1 cellular context compared by ENCODE assay signal in the genomic region with DNA sequence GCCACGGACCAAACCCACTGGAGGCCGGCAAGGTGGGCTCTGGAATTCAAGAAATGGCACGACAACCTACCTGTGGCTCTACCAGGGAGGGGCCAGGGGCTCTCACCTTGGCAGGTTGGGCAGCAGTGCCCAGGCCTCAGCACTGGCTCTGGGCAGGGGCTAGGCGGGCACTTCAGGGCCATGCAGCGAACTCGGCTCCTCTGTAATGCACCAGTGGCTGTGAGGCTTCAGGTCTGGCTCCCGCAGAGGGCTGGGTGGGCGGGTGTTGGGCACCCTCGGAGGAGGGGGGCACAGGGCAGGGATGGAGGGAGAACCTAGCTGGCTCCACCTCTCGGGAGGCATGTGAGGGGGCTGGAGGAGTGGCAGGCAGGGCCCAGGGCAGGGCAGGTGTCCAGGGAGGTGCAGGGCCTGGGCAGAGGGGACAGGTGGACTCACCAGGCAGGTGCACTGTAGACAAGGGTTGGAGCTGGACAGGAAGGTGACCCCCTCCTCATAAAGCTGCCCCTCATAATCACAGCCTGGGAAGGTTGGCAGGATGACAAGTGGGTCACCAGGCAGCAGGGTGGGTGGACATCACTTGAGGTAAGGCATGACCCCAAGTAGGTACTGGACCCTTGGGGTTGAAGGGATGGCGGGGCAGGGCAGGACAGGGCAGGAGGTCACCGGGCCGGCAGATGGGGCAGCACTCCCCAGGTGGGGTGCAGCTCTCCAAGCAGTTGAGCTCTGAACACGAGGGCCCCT.
TF ChIP-seq lines count a peak whose summit lies in the region.

No MANE protein-coding gene starts in this region.

TF ChIP-seq in K562, 482 proteins besides CTCF, POLR2A, EP300 and RAD21:
- 0 out of 2 replicates have a peak, but pooled peaks have one; percentile 8 for TF ChIP-seq OTX1 (CRISPR knock-in tag; IDR thresholded peaks at IDR 0.05)
- TF ChIP-seq BCOR (IDR thresholded peaks at IDR 0.05): no peak
- TF ChIP-seq NFATC3 (IDR thresholded peaks at IDR 0.05): no peak
